8 cellular contexts compared by ENCODE assay signal in genomic region chr1:32072622-32073386, GRCh38. TPM values are rescaled to one million over a fixed set of nuclear protein-coding genes. Genes with fewer than 3 reads are reported as not detected.
DNase-seq lines count a peak whose midpoint lies in the region; ATAC-seq and TF ChIP-seq lines count a peak whose summit lies in the region.

TSS of gene TMEM39B (plus strand) at chr1:32072939. CDS start at chr1:32073048, 109 bp downstream.

- POLR2A ChIA-PET in GM10248 (lab: Yijun Ruan, JAX): interaction anchor here (0.5 to 2.1 kb wide), 10 partner anchors 10 to 1112 kb away, joined by 3 to 13 read pairs (median 4); partner anchors contain the start of genes BSDC1, KPNA6 and MARCKSL1

- peak within 1 kb of the TSS; percentile 97 for H3K27ac ChIP-seq in temporal lobe (ENCODE audit: low read depth, low read length)

- peak; percentile 28 for TF ChIP-seq CTCF in GM10248 (IDR thresholded peaks at IDR 0.05; ENCODE audit: control extremely low read depth, extremely low read depth, low read depth, missing control alignments)

- CTCF ChIA-PET in GM10248 (lab: Yijun Ruan, JAX): interaction anchor here (0.8 to 3.6 kb wide), 16 partner anchors 8 to 176 kb away, joined by 3 to 24 read pairs (median 4); partner anchors contain the start of gene KPNA6

- ATAC-seq in HG02610 (IDR thresholded peaks at IDR 0.05; ENCODE audit: unreplicated experiment) (peak; percentile 78), SK-N-SH treated with all-trans-retinoic acid at 6 μM for 48 hours (peak; percentile 88)

- DNase-seq in GM10248 (ENCODE audit: extremely low spot score) (peak; percentile 98), NCI-H1092 treated with DMSO at 0.1 percent for 48 hours (lab: John Stamatoyannopoulos, UW) (peak; percentile 99), germinal center (ENCODE audit: low spot score) (peak; percentile 99), occipital lobe (lab: John Stamatoyannopoulos, UW) (peak; percentile 95)
- peak; percentile 94 for DNase-seq in activated naive CD4-positive, alpha-beta T cell treated with anti-CD3 and anti-CD28 coated beads, Interleukin-2, amount 50 U/mL, for 16 hours

TF ChIP-seq in SK-N-SH treated with all-trans-retinoic acid at 6 μM for 48 hours, 23 proteins besides CTCF, POLR2A, EP300 and RAD21:
- TF ChIP-seq ZNF70 (CRISPR knock-in tag; IDR thresholded peaks at IDR 0.05) (no peak), PPARA (CRISPR knock-in tag; IDR thresholded peaks at IDR 0.05; ENCODE audit: borderline replicate concordance) (no peak), ZFP3 (CRISPR knock-in tag; IDR thresholded peaks at IDR 0.05) (peak; percentile 68), ZNF8 (CRISPR knock-in tag; IDR thresholded peaks at IDR 0.05) (no peak), TSHZ2 (CRISPR knock-in tag; IDR thresholded peaks at IDR 0.05) (peak; percentile 67; the same call in 1 of the 2 replicates), ISL1 (CRISPR knock-in tag; IDR thresholded peaks at IDR 0.05) (no peak), ESRRG (CRISPR knock-in tag; IDR thresholded peaks at IDR 0.05) (no peak), BACH2 (CRISPR knock-in tag; IDR thresholded peaks at IDR 0.05; ENCODE audit: borderline replicate concordance) (no peak), TCF4 (CRISPR knock-in tag; IDR thresholded peaks at IDR 0.05; ENCODE audit: borderline replicate concordance) (no peak), OSR1 (CRISPR knock-in tag; IDR thresholded peaks at IDR 0.05) (no peak)
- TF ChIP-seq, protein P1, sequence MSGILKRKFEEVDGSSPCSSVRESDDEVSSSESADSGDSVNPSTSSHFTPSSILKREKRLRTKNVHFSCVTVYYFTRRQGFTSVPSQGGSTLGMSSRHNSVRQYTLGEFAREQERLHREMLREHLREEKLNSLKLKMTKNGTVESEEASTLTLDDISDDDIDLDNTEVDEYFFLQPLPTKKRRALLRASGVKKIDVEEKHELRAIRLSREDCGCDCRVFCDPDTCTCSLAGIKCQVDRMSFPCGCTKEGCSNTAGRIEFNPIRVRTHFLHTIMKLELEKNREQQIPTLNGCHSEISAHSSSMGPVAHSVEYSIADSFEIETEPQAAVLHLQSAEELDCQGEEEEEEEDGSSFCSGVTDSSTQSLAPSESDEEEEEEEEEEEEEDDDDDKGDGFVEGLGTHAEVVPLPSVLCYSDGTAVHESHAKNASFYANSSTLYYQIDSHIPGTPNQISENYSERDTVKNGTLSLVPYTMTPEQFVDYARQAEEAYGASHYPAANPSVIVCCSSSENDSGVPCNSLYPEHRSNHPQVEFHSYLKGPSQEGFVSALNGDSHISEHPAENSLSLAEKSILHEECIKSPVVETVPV (CRISPR knock-in tag; IDR thresholded peaks at IDR 0.05): 0 out of 2 replicates have a peak, but pooled peaks have one; percentile 52

RNA-seq across cellular contexts. Expression of gene TMEM39B, which starts in this region (rescaled TPM):
- total RNA-seq in occipital lobe: 4.2 TPM
- 3.2 TPM for total RNA-seq in temporal lobe

Comparison
In these comparisons a context has a peak if more than half of its experiments do, and no peak if none do; other contexts are left out.
1. Peak in every context shown above with its lines: DNase-seq, ATAC-seq and H3K27ac ChIP-seq.